9 cellular contexts compared by ENCODE assay signal in genomic region chr17:55731586-55732250, GRCh38. TPM values are rescaled to one million over a fixed set of nuclear protein-coding genes. Genes with fewer than 3 reads are reported as not detected.
DNase-seq lines count a peak whose midpoint lies in the region; ATAC-seq and TF ChIP-seq lines count a peak whose summit lies in the region.
"Had no signal": no experiment of that assay in that cellular context is flagged by ENCODE, and none has a peak within 500 bp of the region (broad histone marks: within the 10 kb centered on the region; RNA-seq: fewer than 3 reads in every experiment).

No MANE protein-coding gene starts in this region.

- DNase-seq in mesenchymal stem cell: peak; percentile 77
- peak; percentile 81 to 85 for DNase-seq in suprapubic skin (ENCODE audit: low spot score in 2 of 2)
- DNase-seq in activated CD8-positive, alpha-beta T cell treated with anti-CD3 and anti-CD28 coated beads, Interleukin-2, amount 10 ng/mL, durations not matched to agents 7 days and 5 days: no peak
- no peak for DNase-seq in stimulated activated CD4-positive, alpha-beta T cell treated with anti-CD3 and anti-CD28 coated beads, Interleukin-4, amount 100 ng/mL, for 1 hour
- DNase-seq in HT-29 (ENCODE audit: low spot score): no peak

- 41 to 42% methylated on average over 10 of the region's 10 CpGs for WGBS in esophagus, 2 donors
- WGBS in mesenchymal stem cell: 10% methylated on average over 9 of the region's 10 CpGs
- 22% methylated on average over 10 of the region's 10 CpGs for WGBS in suprapubic skin

- peaks cover 18% of the 10 kb centered on the region for H3K27me3 Mint-ChIP-seq in activated CD8-positive, alpha-beta T cell treated with anti-CD3 and anti-CD28 coated beads, Interleukin-2, amount 10 ng/mL, durations not matched to agents 7 days and 5 days (ENCODE audit: low read depth)
- H3K27me3 Mint-ChIP-seq in activated T-helper 17 cell treated with anti-CD3 and anti-CD28 coated beads, Interleukin-2, amount 50 U/mL, for 72 hours: peaks cover 38% of the 10 kb centered on the region

- peak overlapping the region in 1 of 2 experiments; percentile 81 for H3K4ac ChIP-seq in mesenchymal stem cell (ENCODE audit: low read depth in 1 of 2, low read length in 2 of 2)

- TF ChIP-seq CTCF in suprapubic skin (IDR thresholded peaks at IDR 0.05): no peak

- no peak overlapping the region for H3K4me3 ChIP-seq in esophagus (ENCODE audit: low read depth in 1 of 2, low read length in 2 of 2)
- peak overlapping the region in 1 of 2 experiments; percentile 67 for H3K4me3 ChIP-seq in mesenchymal stem cell (ENCODE audit: insufficient read depth in 1 of 2, low read depth in 1 of 2, low read length in 2 of 2)
- H3K4me3 ChIP-seq in suprapubic skin: peak overlapping the region; percentile 35

- H3K23ac ChIP-seq in mesenchymal stem cell (ENCODE audit: low read length in 2 of 2): no peak overlapping the region

- no peak overlapping the region for H2BK5ac ChIP-seq in mesenchymal stem cell (ENCODE audit: low read depth, low read length, poor library complexity, severe bottlenecking)

- H3K79me1 ChIP-seq in mesenchymal stem cell (replicated peaks; ENCODE audit: low read length, poor library complexity, severe bottlenecking): no peaks in the 10 kb centered on the region

- no peak overlapping the region for H3K27ac Mint-ChIP-seq in activated CD8-positive, alpha-beta T cell treated with anti-CD3 and anti-CD28 coated beads, Interleukin-2, amount 10 ng/mL, durations not matched to agents 7 days and 5 days
- no peak overlapping the region for H3K27ac Mint-ChIP-seq in activated T-helper 17 cell treated with anti-CD3 and anti-CD28 coated beads, Interleukin-2, amount 50 U/mL, for 72 hours
- H3K27ac Mint-ChIP-seq: IgD-negative memory B cell had no signal

- H3K36me3 ChIP-seq in esophagus (ENCODE audit: control insufficient read depth in 2 of 2, insufficient read depth in 2 of 2, low read length in 1 of 2) (no peaks in the 10 kb centered on the region), mesenchymal stem cell (ENCODE audit: control insufficient read depth in 1 of 2, insufficient read depth in 2 of 2, low read depth in 1 of 2, low read length in 2 of 2) (no peaks in the 10 kb centered on the region), suprapubic skin (no peaks in the 10 kb centered on the region)

- H3K18ac ChIP-seq in mesenchymal stem cell (ENCODE audit: low read depth in 1 of 2, low read length in 2 of 2): peak overlapping the region; percentile 68 to 71

- no peak for TF ChIP-seq POLR2A in suprapubic skin (IDR thresholded peaks at IDR 0.05)

- H3K9me3 ChIP-seq in esophagus (ENCODE audit: control insufficient read depth in 2 of 2, insufficient read depth in 1 of 2, low read depth in 1 of 2, low read length in 1 of 2): no peaks in the 10 kb centered on the region
- no peaks in the 10 kb centered on the region for H3K9me3 ChIP-seq in mesenchymal stem cell (ENCODE audit: control insufficient read depth, low read length)
- no peaks in the 10 kb centered on the region for H3K9me3 ChIP-seq in suprapubic skin

- POLR2A ChIA-PET in activated CD8-positive, alpha-beta T cell treated with anti-CD3 and anti-CD28 coated beads, Interleukin-2, amount 10 ng/mL, durations not matched to agents 7 days and 5 days (lab: Charles Lee): no interaction called here

- CTCF ChIA-PET in activated CD8-positive, alpha-beta T cell treated with anti-CD3 and anti-CD28 coated beads, Interleukin-2, amount 10 ng/mL, durations not matched to agents 7 days and 5 days (lab: Charles Lee): interaction anchor here (2.0 kb wide), 1 partner anchor 14 kb away, joined by 9 read pairs; no protein-coding TSS in a partner anchor

- H3K9me3 Mint-ChIP-seq in activated CD8-positive, alpha-beta T cell treated with anti-CD3 and anti-CD28 coated beads, Interleukin-2, amount 10 ng/mL, durations not matched to agents 7 days and 5 days (ENCODE audit: insufficient read depth): no peaks in the 10 kb centered on the region
- no peaks in the 10 kb centered on the region for H3K9me3 Mint-ChIP-seq in activated T-helper 17 cell treated with anti-CD3 and anti-CD28 coated beads, Interleukin-2, amount 50 U/mL, for 72 hours
- H3K9me3 Mint-ChIP-seq: IgD-negative memory B cell had no signal

- peak overlapping the region; percentile 6 for H2AFZ ChIP-seq in mesenchymal stem cell (ENCODE audit: low read depth, low read length)

- H3K4me1 ChIP-seq in esophagus (ENCODE audit: control insufficient read depth in 2 of 2, insufficient read depth in 2 of 2, low read length in 1 of 2) (no peaks in the 10 kb centered on the region), mesenchymal stem cell (ENCODE audit: control insufficient read depth, insufficient read depth, low read depth, low read length) (peaks cover 2% of the 10 kb centered on the region), suprapubic skin (peaks cover 51% of the 10 kb centered on the region)

- H3K4me1 Mint-ChIP-seq in activated CD8-positive, alpha-beta T cell treated with anti-CD3 and anti-CD28 coated beads, Interleukin-2, amount 10 ng/mL, durations not matched to agents 7 days and 5 days (ENCODE audit: low read depth): peaks cover 4% of the 10 kb centered on the region
- peaks cover 19% of the 10 kb centered on the region for H3K4me1 Mint-ChIP-seq in activated T-helper 17 cell treated with anti-CD3 and anti-CD28 coated beads, Interleukin-2, amount 50 U/mL, for 72 hours

- ATAC-seq in activated CD8-positive, alpha-beta T cell treated with anti-CD3 and anti-CD28 coated beads, Interleukin-2, amount 10 ng/mL, durations not matched to agents 7 days and 5 days: no peak
- no peak for ATAC-seq in activated T-helper 17 cell treated with anti-CD3 and anti-CD28 coated beads, Interleukin-2, amount 50 U/mL, for 72 hours (replicated peaks)

- peak overlapping the region; percentile 71 for H2BK120ac ChIP-seq in mesenchymal stem cell (ENCODE audit: low read depth, low read length)

- H3K36me3 Mint-ChIP-seq in activated CD8-positive, alpha-beta T cell treated with anti-CD3 and anti-CD28 coated beads, Interleukin-2, amount 10 ng/mL, durations not matched to agents 7 days and 5 days (ENCODE audit: low read depth): no peaks in the 10 kb centered on the region
- no peaks in the 10 kb centered on the region for H3K36me3 Mint-ChIP-seq in activated T-helper 17 cell treated with anti-CD3 and anti-CD28 coated beads, Interleukin-2, amount 50 U/mL, for 72 hours (ENCODE audit: low read depth)
- H3K36me3 Mint-ChIP-seq: IgD-negative memory B cell had no signal

- peak overlapping the region; percentile 40 to 75 for H2BK12ac ChIP-seq in mesenchymal stem cell (ENCODE audit: low read length in 2 of 2)

- TF ChIP-seq EP300 in suprapubic skin (IDR thresholded peaks at IDR 0.05): no peak

- no peak overlapping the region for H4K91ac ChIP-seq in mesenchymal stem cell (ENCODE audit: low read length)

- no peak overlapping the region for H2AK5ac ChIP-seq in mesenchymal stem cell (ENCODE audit: low read length, severe bottlenecking)

- H3K27ac ChIP-seq in esophagus (ENCODE audit: low read depth in 2 of 2, low read length in 1 of 2): peak overlapping the region; percentile 68 to 69
- H3K27ac ChIP-seq in mesenchymal stem cell (ENCODE audit: low read length, poor library complexity, severe bottlenecking): no peak overlapping the region
- peak overlapping the region; percentile 81 for H3K27ac ChIP-seq in suprapubic skin

- peak overlapping the region; percentile 33 for H4K8ac ChIP-seq in mesenchymal stem cell (ENCODE audit: low read length)

- no peak overlapping the region for H2BK15ac ChIP-seq in mesenchymal stem cell (ENCODE audit: low read depth, poor library complexity, severe bottlenecking)

- H3K27me3 ChIP-seq in esophagus (ENCODE audit: control insufficient read depth in 1 of 2, insufficient read depth in 2 of 2, low read length in 2 of 2): no peaks in the 10 kb centered on the region
- H3K27me3 ChIP-seq in mesenchymal stem cell (ENCODE audit: control insufficient read depth in 1 of 2, insufficient read depth in 1 of 2, low read length in 2 of 2): peaks cover 0 to 11% of the 10 kb centered on the region in 2 experiments
- no peaks in the 10 kb centered on the region for H3K27me3 ChIP-seq in suprapubic skin

- H3K14ac ChIP-seq in mesenchymal stem cell (ENCODE audit: low read length in 2 of 2): no peak overlapping the region

- no peak overlapping the region for H3K4me3 Mint-ChIP-seq in activated CD8-positive, alpha-beta T cell treated with anti-CD3 and anti-CD28 coated beads, Interleukin-2, amount 10 ng/mL, durations not matched to agents 7 days and 5 days
- H3K4me3 Mint-ChIP-seq in activated T-helper 17 cell treated with anti-CD3 and anti-CD28 coated beads, Interleukin-2, amount 50 U/mL, for 72 hours: no peak overlapping the region
- H3K4me3 Mint-ChIP-seq: IgD-negative memory B cell had no signal

- H3K9ac ChIP-seq in mesenchymal stem cell (ENCODE audit: low read length): peak overlapping the region; percentile 57

- peak overlapping the region; percentile 10 for H3K4me2 ChIP-seq in mesenchymal stem cell (ENCODE audit: low read length, poor library complexity, severe bottlenecking)

RNA-seq across cellular contexts. Expression of gene TMEM100, which starts 9.1 kb away (rescaled TPM):
- 36.2 TPM for polyA plus RNA-seq in PFSK-1 (2012; ENCODE audit: insufficient read length, low read depth)
- 1 to 10 TPM; 1.6 to 4.8 TPM for polyA plus RNA-seq in esophagus
- 151 TPM for polyA plus RNA-seq in mesenchymal stem cell (2013, experiment 1 of 2)
- polyA plus RNA-seq in mesenchymal stem cell (2013, experiment 2 of 2): 182 TPM
- 1 to 10 TPM; 1.7 to 2.9 (median 2.4) TPM for total RNA-seq in suprapubic skin
- total RNA-seq in activated CD8-positive, alpha-beta T cell treated with anti-CD3 and anti-CD28 coated beads, Interleukin-2, amount 10 ng/mL, durations not matched to agents 7 days and 5 days: not detected
- total RNA-seq in HT-29 (2014; rRNA removed; shearing (Covaris generic)): not detected in 2 replicates
- total RNA-seq in activated T-helper 17 cell treated with anti-CD3 and anti-CD28 coated beads, Interleukin-2, amount 50 U/mL, for 72 hours: not detected
- polyA plus RNA-seq: IgD-negative memory B cell had no signal

RNA-seq across cellular contexts. Expression of gene PCTP, which starts 19.1 kb away (rescaled TPM):
- 18.5 TPM for polyA plus RNA-seq in PFSK-1 (2012; ENCODE audit: insufficient read length, low read depth)
- polyA plus RNA-seq in esophagus: 1 to 10 TPM; 6.4 to 8.7 TPM
- 37.2 TPM for polyA plus RNA-seq in mesenchymal stem cell (2013, experiment 1 of 2)
- polyA plus RNA-seq in mesenchymal stem cell (2013, experiment 2 of 2): 37.5 TPM
- 10 to 100 TPM in 3 of 4 donors, 1 to 10 TPM in 1; 6.4 to 17.4 (median 11.2) TPM for total RNA-seq in suprapubic skin
- total RNA-seq in activated CD8-positive, alpha-beta T cell treated with anti-CD3 and anti-CD28 coated beads, Interleukin-2, amount 10 ng/mL, durations not matched to agents 7 days and 5 days: 1 to 10 TPM; 7.7 to 8.2 TPM
- 11.2 and 13.5 TPM in 2 replicates for total RNA-seq in HT-29 (2014; rRNA removed; shearing (Covaris generic))
- 10 to 100 TPM; 12.8 to 14.7 TPM for total RNA-seq in activated T-helper 17 cell treated with anti-CD3 and anti-CD28 coated beads, Interleukin-2, amount 50 U/mL, for 72 hours

Comparison
In these comparisons a context has a peak if more than half of its experiments do, and no peak if none do; other contexts are left out.
1. DNase-seq: peak in mesenchymal stem cell (single experiment) and suprapubic skin (2 of 2); none in activated CD8-positive, alpha-beta T cell treated with anti-CD3 and anti-CD28 coated beads, Interleukin-2, amount 10 ng/mL, durations not matched to agents 7 days and 5 days (single experiment), stimulated activated CD4-positive, alpha-beta T cell treated with anti-CD3 and anti-CD28 coated beads, Interleukin-4, amount 100 ng/mL, for 1 hour (single experiment) and HT-29 (single experiment).